Comparison of ENCODE assay signal across 8 cellular contexts in genomic region chr2:105373895-105374401, GRCh38. TPM values are rescaled to one million over a fixed set of nuclear protein-coding genes. Genes with fewer than 3 reads are reported as not detected.
DNase-seq lines count a peak whose midpoint lies in the region; ATAC-seq and TF ChIP-seq lines count a peak whose summit lies in the region.

No MANE protein-coding gene starts in this region.

- peak overlapping the region in 3 of 4 donors; percentile 72 to 76 (median 76) for H3K27ac ChIP-seq in gastroesophageal sphincter

- peak overlapping the region; percentile 40 for H3K4me3 ChIP-seq in GM12865 (ENCODE audit: low read depth, low read length)
- H3K4me3 ChIP-seq in gastroesophageal sphincter: no peak overlapping the region

- 75 to 87% methylated on average over 6 to 7 of the region's 9 CpGs for whole genome bisulfite sequencing in gastroesophageal sphincter (ENCODE audit: low coverage in 1 of 2), 2 donors

- no peak for TF ChIP-seq CTCF in GM12865 (IDR thresholded peaks at IDR 0.05; ENCODE audit: insufficient read depth, low read depth, low read length, missing control alignments)
- no peak for TF ChIP-seq CTCF in gastroesophageal sphincter (IDR thresholded peaks at IDR 0.05)

- ATAC-seq in GM21360 (IDR thresholded peaks at IDR 0.05; ENCODE audit: unreplicated experiment) (peak; percentile 83), HG03521 (IDR thresholded peaks at IDR 0.05; ENCODE audit: unreplicated experiment) (peak; percentile 88), gastroesophageal sphincter (no peak)

- TF ChIP-seq EP300 in gastroesophageal sphincter (IDR thresholded peaks at IDR 0.05): no peak

- H3K27me3 ChIP-seq in gastroesophageal sphincter: no peaks in the 10 kb centered on the region

- H3K36me3 ChIP-seq in gastroesophageal sphincter: peaks cover 0 to 33% of the 10 kb centered on the region in 2 donors

- peaks cover 3 to 94% (median 21%) of the 10 kb centered on the region in 3 donors for H3K4me1 ChIP-seq in gastroesophageal sphincter

- TF ChIP-seq POLR2A in gastroesophageal sphincter (IDR thresholded peaks at IDR 0.05): no peak

- H3K9me3 ChIP-seq in gastroesophageal sphincter: no peaks in the 10 kb centered on the region

- DNase-seq in GM12865 (ENCODE audit: low read depth) (peak; percentile 78), hippocampal formation (lab: John Stamatoyannopoulos, UW) (no peak), NCI-H187 treated with DMSO at 0.1 percent for 48 hours (lab: John Stamatoyannopoulos, UW) (no peak), SK-N-DZ (ENCODE audit: low spot score) (no peak)
- DNase-seq in stimulated activated naive CD4-positive, alpha-beta T cell treated with Interleukin-2 at 50 U/mL for 16 hours (lab: John Stamatoyannopoulos, UW): no peak

RNA-seq across cellular contexts. Expression of gene FHL2, which starts 24.9 kb away (rescaled TPM):
- total RNA-seq in gastroesophageal sphincter: 100 to 1,000 TPM in 3 of 4 donors, 10 to 100 TPM in 1; 93.9 to 150 (median 109) TPM
- 15.6 and 17.7 TPM in 2 replicates for polyA plus RNA-seq in SK-N-DZ (2014; cell fraction: cytosol; rRNA removed)
- polyA plus RNA-seq in SK-N-DZ (2014; cell fraction: nucleus; rRNA removed): 7.0 and 16.6 TPM in 2 replicates

RNA-seq across cellular contexts. Expression of gene C2orf49, which starts 36.6 kb away (rescaled TPM):
- 10 to 100 TPM; 16.9 to 30.0 (median 20.7) TPM for total RNA-seq in gastroesophageal sphincter
- polyA plus RNA-seq in SK-N-DZ (2014; cell fraction: cytosol; rRNA removed): 17.4 and 18.2 TPM in 2 replicates
- 5.3 and 7.7 TPM in 2 replicates for polyA plus RNA-seq in SK-N-DZ (2014; cell fraction: nucleus; rRNA removed)

RNA-seq across cellular contexts. Expression of gene TGFBRAP1, which starts 44.4 kb away (rescaled TPM):
- total RNA-seq in gastroesophageal sphincter: 10 to 100 TPM; 28.3 to 31.5 (median 29.7) TPM
- 13.9 and 15.6 TPM in 2 replicates for polyA plus RNA-seq in SK-N-DZ (2014; cell fraction: cytosol; rRNA removed)
- polyA plus RNA-seq in SK-N-DZ (2014; cell fraction: nucleus; rRNA removed): 9.9 and 16.6 TPM in 2 replicates
